9 cellular contexts compared by ENCODE assay signal in the genomic region with DNA sequence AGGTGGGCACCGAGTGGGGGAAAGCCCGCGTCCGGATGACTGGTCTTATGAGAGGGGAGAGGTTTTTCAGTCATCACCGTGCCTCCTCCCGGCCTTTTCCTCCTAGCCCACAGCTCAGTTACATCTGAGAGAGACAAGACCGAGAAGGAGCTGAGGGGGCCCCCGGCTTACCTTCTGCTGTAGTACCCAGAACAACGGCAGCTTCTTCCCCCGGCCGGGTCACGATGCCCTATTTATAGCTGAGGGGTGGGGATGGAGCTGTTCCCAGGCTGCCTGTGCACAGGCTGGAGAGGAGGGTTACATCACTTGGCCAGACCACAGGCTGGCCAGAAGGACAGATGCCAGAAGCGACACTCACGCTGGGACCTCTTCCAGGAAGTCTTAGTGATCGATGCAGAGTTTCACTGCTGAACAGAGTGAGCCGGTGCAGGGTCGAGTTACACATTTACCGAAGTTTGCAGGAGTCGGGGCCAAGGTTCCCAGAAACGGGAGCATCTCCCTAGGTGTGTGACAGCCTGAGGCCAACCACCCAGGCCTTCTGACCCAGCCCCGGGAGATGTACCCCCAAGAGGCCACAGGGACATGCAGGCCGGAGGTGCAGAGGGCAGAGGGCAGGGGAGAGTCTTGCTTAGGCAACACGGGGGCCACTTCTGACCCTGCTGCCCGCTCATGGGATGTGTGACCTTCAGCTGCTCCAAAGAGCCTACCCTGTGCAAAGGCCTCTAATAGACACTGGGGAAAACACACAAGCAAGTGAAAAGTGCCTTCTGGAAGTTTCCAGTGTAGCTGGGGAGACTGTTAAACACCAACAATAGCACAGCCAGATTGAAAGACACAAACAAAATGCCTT. TPM values are rescaled to one million over a fixed set of nuclear protein-coding genes. Genes with fewer than 3 reads are reported as not detected.
DNase-seq lines count a peak whose midpoint lies in the region; ATAC-seq and TF ChIP-seq lines count a peak whose summit lies in the region.
"Had no signal": no experiment of that assay in that cellular context is flagged by ENCODE, and none has a peak within 500 bp of the region (broad histone marks: within the 10 kb centered on the region; RNA-seq: fewer than 3 reads in every experiment).

A gene (minus strand): TSS at position 208 of the 850 bp plus-strand sequence. CDS start 3,299 bp downstream, outside the sequence.

- peaks cover 11% of the 10 kb centered on the region for H3K4me1 ChIP-seq in PC-3 (ENCODE audit: insufficient read depth, low read length)

- no peak within 1 kb of the TSS for H3K4me3 ChIP-seq in PC-3 (ENCODE audit: low read length)
- no peak within 1 kb of the TSS for H3K4me3 ChIP-seq in fibroblast of villous mesenchyme (ENCODE audit: low read depth, low read length)

- no peak within 1 kb of the TSS for H3K4me3 Mint-ChIP-seq in endothelial cell (ENCODE audit: unreplicated experiment)

- H3K9me2 ChIP-seq in PC-3 (replicated peaks; ENCODE audit: low read length): no peaks in the 10 kb centered on the region

- CTCF ChIA-PET in PC-3 (lab: Charles Lee): no interaction called here

- H3K9me3 ChIP-seq in PC-3 (ENCODE audit: low read length): no peaks in the 10 kb centered on the region

- no peaks in the 10 kb centered on the region for H3K9me3 Mint-ChIP-seq in endothelial cell (ENCODE audit: unreplicated experiment)

- no peaks in the 10 kb centered on the region for H3K79me2 ChIP-seq in PC-3 (ENCODE audit: low read length)

- no peaks in the 10 kb centered on the region for H3F3A ChIP-seq in PC-3 (ENCODE audit: low read length, unreplicated experiment)

- ATAC-seq in PC-3 (peak; percentile 90), HG03520 (IDR thresholded peaks at IDR 0.05; ENCODE audit: unreplicated experiment) (no peak)

- H3K4me1 Mint-ChIP-seq in endothelial cell (ENCODE audit: unreplicated experiment): peaks cover 2% of the 10 kb centered on the region

- BruUV-seq in PC-3 (replicated peaks; lab: Mats Ljungman, UMichigan): no TSS peak

- DNase-seq in DMS 273 (lab: John Stamatoyannopoulos, UW; ENCODE audit: unreplicated experiment) (peak; percentile 76), PC-3 (peak; percentile 95), fibroblast of villous mesenchyme (ENCODE audit: low read depth) (peak; percentile 61), pons (ENCODE audit: low spot score) (peak; percentile 89), KG1 (lab: John Stamatoyannopoulos, UW) (no peak), NCI-H146 treated with DMSO at 0.1 percent for 48 hours (lab: John Stamatoyannopoulos, UW; ENCODE audit: unreplicated experiment) (no peak), endothelial cell (ENCODE audit: low spot score) (no peak)

- TF ChIP-seq CTCF in PC-3 (conservative IDR thresholded peaks at IDR 0.05; ENCODE audit: low read depth, low read length) (no peak), fibroblast of villous mesenchyme (IDR thresholded peaks at IDR 0.05; ENCODE audit: insufficient read depth, low read depth, low read length) (no peak), endothelial cell (IDR thresholded peaks at IDR 0.05; ENCODE audit: unreplicated experiment) (no peak)

- H3K27ac ChIP-seq in PC-3 (ENCODE audit: low read length): no peak within 1 kb of the TSS

- no peak within 1 kb of the TSS for H3K9ac ChIP-seq in PC-3 (ENCODE audit: low read length)

- no peaks in the 10 kb centered on the region for H3K27me3 ChIP-seq in PC-3 (ENCODE audit: low read length)

- POLR2A ChIA-PET in PC-3 (lab: Charles Lee; ENCODE audit: unreplicated experiment): interaction anchor here (0.6 kb wide), 1 partner anchor 92 kb away, joined by 3 read pairs; no protein-coding TSS in a partner anchor

- peak within 1 kb of the TSS; percentile 16; the same call in 1 of the 2 replicates for H2AFZ ChIP-seq in PC-3 (ENCODE audit: low read length)

- H3K27me3 Mint-ChIP-seq in endothelial cell (ENCODE audit: unreplicated experiment): peaks cover 9% of the 10 kb centered on the region

- no peaks in the 10 kb centered on the region for H4K20me1 ChIP-seq in PC-3 (ENCODE audit: low read length)

- H3K27ac Mint-ChIP-seq in endothelial cell (ENCODE audit: unreplicated experiment): no peak within 1 kb of the TSS

- intact Hi-C loops in PC-3 (cut with micrococcal nuclease): no loop called here

- H3K36me3 Mint-ChIP-seq in endothelial cell (ENCODE audit: low read depth, unreplicated experiment): no peaks in the 10 kb centered on the region

- H3K4me2 ChIP-seq in PC-3 (ENCODE audit: low read length): peak within 1 kb of the TSS; percentile 32

- no peaks in the 10 kb centered on the region for H3K36me3 ChIP-seq in PC-3 (ENCODE audit: low read depth, low read length)

RNA-seq across cellular contexts. Expression of the gene that starts here (rescaled TPM):
- total RNA-seq in PC-3 (2014; rRNA removed) (0.35 TPM in 1 of 2 replicates, not detected in the other), fibroblast of villous mesenchyme (0.32 TPM in 1 of 2 replicates, not detected in the other), endothelial cell (ENCODE audit: unreplicated experiment) (not detected)
- total RNA-seq: endothelial cell of umbilical vein had no signal

Comparison
In these comparisons a context has a peak if more than half of its experiments do, and no peak if none do; other contexts are left out.
1. Peak in DNase-seq, ATAC-seq and H3K4me2 ChIP-seq in PC-3; RNA of the gene not detected or under 1 TPM.
2. Peak in DNase-seq in fibroblast of villous mesenchyme; RNA of the gene not detected or under 1 TPM.
3. DNase-seq: peak in DMS 273 (single experiment) and pons (single experiment); none in KG1 (single experiment), NCI-H146 treated with DMSO at 0.1 percent for 48 hours (single experiment) and endothelial cell (single experiment).